34 cellular contexts compared by ENCODE assay signal in the genomic region with DNA sequence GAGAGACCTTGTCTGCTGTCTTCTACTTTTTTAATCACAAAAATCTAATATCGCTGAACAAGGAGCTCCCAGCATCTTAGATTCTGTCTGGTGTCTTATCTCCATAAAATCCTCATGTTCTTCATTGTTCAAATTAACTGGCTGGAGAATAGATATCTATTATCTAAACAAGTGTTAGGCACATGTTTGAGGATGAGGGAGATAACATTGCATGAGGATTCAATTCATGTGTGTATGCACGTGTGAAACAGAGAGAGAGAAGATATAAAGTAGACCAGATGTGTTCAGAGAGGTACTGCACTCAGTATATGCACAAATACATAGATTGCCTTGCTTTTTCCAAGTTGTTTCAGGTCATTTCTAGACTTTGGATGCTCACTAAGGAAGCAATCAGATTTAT.
"Had no signal": no experiment of that assay in that cellular context is flagged by ENCODE, and none has a peak within 500 bp of the region (broad histone marks: within the 10 kb centered on the region; RNA-seq: fewer than 3 reads in every experiment).

No MANE protein-coding gene starts in this region.

- H3K4me2 ChIP-seq: KMS-11 had no signal

- DNase-seq: Karpas-422, Kasumi-1, KBM-7, KG1, MG63, MM.1S, MV-4-11, NCI-H1048, NCI-H1092, NCI-H1092 treated with DMSO at 0.1 percent for 48 hours, NCI-H1105, NCI-H1105 treated with DMSO at 0.1 percent for 48 hours, NCI-H1417, NCI-H1417 treated with DMSO at 0.1 percent for 48 hours, NCI-H1436, NCI-H1436 treated with DMSO at 0.1 percent for 48 hours, NCI-H146, NCI-H1694, NCI-H1694 treated with DMSO at 0.1 percent for 48 hours, NCI-H187, NCI-H187 treated with DMSO at 0.1 percent for 48 hours, NCI-H1930, NCI-H2029, NCI-H2081, NCI-H2081 treated with DMSO at 0.1 percent for 48 hours, NCI-H2107, NCI-H2171, NCI-H2171 treated with DMSO at 0.1 percent for 48 hours, NCI-H2227 treated with DMSO at 0.1 percent for 48 hours, NCI-H226, NCI-H345, NCI-H446, NCI-H446 treated with DMSO at 0.1 percent for 48 hours had no signal

- H3K4me3 ChIP-seq: MG63 had no signal

- H3K9ac ChIP-seq: KMS-11 had no signal

- H3K27me3 ChIP-seq: MG63 had no signal

- H3K27ac ChIP-seq: KMS-11 had no signal

- H3K9me3 ChIP-seq: MG63 had no signal
